In genomic region chr4:145423017-145423708, GRCh38 we compare ENCODE assay signal across 1 cellular context.
A peak's percentile ranks its signal among the peaks of the same experiment; 100 is the strongest.
TF ChIP-seq lines count a peak whose summit lies in the region.

No MANE protein-coding gene starts in this region.

TF ChIP-seq in liver, 16 proteins besides CTCF, POLR2A, EP300 and RAD21 (continued from another document):
- TF ChIP-seq REST (IDR thresholded peaks at IDR 0.05) (no peak), FOXA1 (IDR thresholded peaks at IDR 0.05) (no peak), YY1 (IDR thresholded peaks at IDR 0.05) (peak; percentile 20), RXRA (IDR thresholded peaks at IDR 0.05) (peak in 1 of 2 donors; percentile 17), GABPA (IDR thresholded peaks at IDR 0.05 in 1 of 2, conservative IDR thresholded peaks at IDR 0.05 in 1 of 2) (no peak), JUND (IDR thresholded peaks at IDR 0.05) (peak in 1 of 2 donors; percentile 17)
